Comparison of ENCODE assay signal across 23 cellular contexts in genomic region chr10:82463165-82463564, GRCh38.
DNase-seq lines count a peak whose midpoint lies in the region; ATAC-seq and TF ChIP-seq lines count a peak whose summit lies in the region.
"Had no signal": no experiment of that assay in that cellular context is flagged by ENCODE, and none has a peak within 500 bp of the region (broad histone marks: within the 10 kb centered on the region; RNA-seq: fewer than 3 reads in every experiment).

No MANE protein-coding gene starts in this region.

- H3K4me3 Mint-ChIP-seq in brain = no peak overlapping the region
- H3K4me3 Mint-ChIP-seq: B cell, CD14-positive monocyte, HFFc6 had no signal

- H3K27me3 Mint-ChIP-seq in brain = peaks cover 4% of the 10 kb centered on the region
- H3K27me3 Mint-ChIP-seq: B cell had no signal

- peaks cover 0 to 6% (median 4%) of the 10 kb centered on the region in 5 experiments for H3K9me3 Mint-ChIP-seq in brain

- DNase-seq in NCI-H1105 treated with DMSO at 0.1 percent for 48 hours (lab: John Stamatoyannopoulos, UW) (peak; percentile 65), NCI-H524 (lab: John Stamatoyannopoulos, UW) (peak; percentile 18 to 73), occipital lobe (lab: John Stamatoyannopoulos, UW) (no peak)
- DNase-seq: DND-41, H7, HFFc6, Kasumi-1, NCI-H1436 treated with DMSO at 0.1 percent for 48 hours, NCI-H2029 treated with DMSO at 0.1 percent for 48 hours, NCI-H748 treated with DMSO at 0.1 percent for 48 hours, SHP77 treated with DMSO at 0.1 percent for 48 hours, SW 1271, T-helper 2 cell had no signal

- TF ChIP-seq CTCF in 22Rv1 (IDR thresholded peaks at IDR 0.05) = no peak
- no peak for TF ChIP-seq CTCF in brain (conservative IDR thresholded peaks at IDR 0.05)

- no peak for ATAC-seq in HG03342 (IDR thresholded peaks at IDR 0.05; ENCODE audit: unreplicated experiment)
- ATAC-seq in activated CD4-positive, CD25-positive, alpha-beta regulatory T cell treated with anti-CD3 and anti-CD28 coated beads, Interleukin-2, amount 50 U/mL, for 24 hours = no peak
- ATAC-seq: A549, GM12878 had no signal

- peaks cover 57% of the 10 kb centered on the region for H3K4me1 Mint-ChIP-seq in brain
- H3K4me1 Mint-ChIP-seq: B cell, CD14-positive monocyte had no signal

- peaks cover 7% of the 10 kb centered on the region for H3K36me3 Mint-ChIP-seq in brain
- H3K36me3 Mint-ChIP-seq: CD14-positive monocyte had no signal

- peak overlapping the region; percentile 68 for H3K27ac ChIP-seq in 22Rv1
- H3K27ac ChIP-seq: A549, RWPE1, SK-N-MC had no signal

- H3K27ac Mint-ChIP-seq in brain = peak overlapping the region in 4 of 5 experiments; percentile 71 to 79 (median 76)
- H3K27ac Mint-ChIP-seq: B cell, HFFc6 had no signal
